Comparison of ENCODE assay signal across 13 cellular contexts in the genomic region with DNA sequence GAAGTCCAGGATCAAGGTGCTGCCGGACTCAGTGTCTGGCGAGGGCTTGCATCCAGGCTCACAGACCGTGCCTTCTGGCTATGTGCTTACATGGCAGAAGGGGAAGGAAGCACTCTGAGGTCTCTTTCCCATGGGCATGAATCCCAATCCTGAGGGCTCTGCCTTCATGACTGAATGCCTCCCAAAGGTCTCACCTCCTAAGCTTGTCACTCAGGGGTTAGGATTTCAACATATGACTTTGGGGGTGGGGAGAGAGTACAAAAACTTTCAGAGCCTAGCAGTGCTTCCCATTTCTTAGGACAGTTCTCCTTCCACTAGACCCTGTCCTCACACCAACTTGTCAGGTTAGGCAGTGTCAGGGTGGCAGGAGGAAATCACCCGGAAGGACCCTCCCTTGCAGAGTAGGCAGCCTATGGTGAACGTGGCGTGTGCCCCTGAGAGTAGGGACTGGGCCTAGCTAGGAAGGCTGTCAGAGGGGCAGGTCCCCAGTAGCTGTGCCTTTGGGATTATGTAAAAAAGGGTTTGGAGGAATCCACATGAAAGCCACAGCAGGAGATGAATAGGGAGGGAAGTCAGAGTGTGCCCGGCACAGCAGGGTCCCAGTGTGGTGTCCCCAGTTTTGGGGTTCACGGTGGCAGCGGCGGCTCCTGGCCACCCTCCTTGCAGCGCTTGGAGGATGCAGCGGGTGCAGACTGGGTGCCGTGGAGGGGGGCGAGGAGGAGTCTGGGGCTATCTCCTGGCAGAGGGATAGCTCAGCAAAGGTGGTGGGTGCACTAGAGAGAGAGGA.
DNase-seq lines count a peak whose midpoint lies in the region; ATAC-seq and TF ChIP-seq lines count a peak whose summit lies in the region.
"Had no signal": no experiment of that assay in that cellular context is flagged by ENCODE, and none has a peak within 500 bp of the region (broad histone marks: within the 10 kb centered on the region; RNA-seq: fewer than 3 reads in every experiment).

No MANE protein-coding gene starts in this region.

- peak; percentile 10 for ATAC-seq in gastroesophageal sphincter
- no peak for ATAC-seq in GM21737 (IDR thresholded peaks at IDR 0.05; ENCODE audit: unreplicated experiment)
- ATAC-seq: left colon; stimulated activated memory B cell treated with anti-CD40 and anti-IgM and Interleukin-4, amounts not matched to agents 10 μg/mL and 1 μg/mL and 100 μg/mL, for 72 hours had no signal

- H3K27me3 ChIP-seq in gastroesophageal sphincter (no peaks in the 10 kb centered on the region), sigmoid colon (no peaks in the 10 kb centered on the region)

- DNase-seq in SIG-M5 (lab: John Stamatoyannopoulos, UW) (peak; percentile 4), sigmoid colon (peak; percentile 58), hepatic stellate cell (ENCODE audit: low spot score) (no peak), dedifferentiated amniotic fluid mesenchymal stem cell (ENCODE audit: extremely low spot score) (no peak), HT-29 (ENCODE audit: low spot score) (no peak)
- DNase-seq: activated B cell treated with CpG ODN at 0.5 μM for 24 hours, left colon, nucleus accumbens, SHP77 treated with DMSO at 0.1 percent for 48 hours had no signal

- intact Hi-C loops in sigmoid colon (cut with DNase I): loop anchor here (5.0 kb wide), 1 partner anchor 85 kb away; no protein-coding TSS in a partner anchor

- CTCF ChIA-PET in HEK293 (lab: Yijun Ruan, JAX): no interaction called here

- peaks cover 18% of the 10 kb centered on the region for H3K4me1 ChIP-seq in HEK293 (ENCODE audit: control insufficient read depth, insufficient read depth, low read length)
- H3K4me1 ChIP-seq in gastroesophageal sphincter: peaks cover 0 to 53% (median 14%) of the 10 kb centered on the region in 3 donors
- H3K4me1 ChIP-seq in sigmoid colon: peaks cover 0 to 57% (median 29%) of the 10 kb centered on the region in 4 donors

- H3K4me3 ChIP-seq in HEK293 (ENCODE audit: low read depth, low read length) (no peak overlapping the region), gastroesophageal sphincter (no peak overlapping the region), sigmoid colon (no peak overlapping the region)

- H3K27ac ChIP-seq in HEK293 (ENCODE audit: extremely low read depth, low read depth, low read length) (no peak overlapping the region), gastroesophageal sphincter (no peak overlapping the region), sigmoid colon (peak overlapping the region in 2 of 4 donors; percentile 31 to 69)

- TF ChIP-seq POLR2A in gastroesophageal sphincter (IDR thresholded peaks at IDR 0.05) (no peak), sigmoid colon (IDR thresholded peaks at IDR 0.05) (no peak)

- no peak for TF ChIP-seq CTCF in HEK293 (tag by site-specific recombination; IDR thresholded peaks at IDR 0.05)
- no peak for TF ChIP-seq CTCF in gastroesophageal sphincter (IDR thresholded peaks at IDR 0.05)
- no peak for TF ChIP-seq CTCF in sigmoid colon (IDR thresholded peaks at IDR 0.05)

- H3K36me3 ChIP-seq in HEK293 (ENCODE audit: control insufficient read depth in 2 of 2, insufficient read depth in 1 of 2, low read length in 2 of 2) (no peaks in the 10 kb centered on the region), gastroesophageal sphincter (no peaks in the 10 kb centered on the region), sigmoid colon (no peaks in the 10 kb centered on the region)

- 61 to 72% methylated on average over 4 of the region's 14 CpGs for WGBS in gastroesophageal sphincter (ENCODE audit: low coverage in 1 of 2), 2 donors
- WGBS in sigmoid colon, 2 donors: 87 to 93% methylated on average over 14 of the region's 14 CpGs

- H3K9me3 ChIP-seq in HEK293 (ENCODE audit: control insufficient read depth, insufficient read depth, low read depth, low read length) (no peaks in the 10 kb centered on the region), gastroesophageal sphincter (no peaks in the 10 kb centered on the region), sigmoid colon (no peaks in the 10 kb centered on the region)

- POLR2A ChIA-PET in HEK293 (lab: Yijun Ruan, JAX): interaction anchor here (0.5 to 0.6 kb wide), 3 partner anchors 23 to 461 kb away, joined by 3 to 4 read pairs (median 3); no protein-coding TSS in a partner anchor

- TF ChIP-seq EP300 in gastroesophageal sphincter (IDR thresholded peaks at IDR 0.05) (no peak), sigmoid colon (IDR thresholded peaks at IDR 0.05) (no peak)

TF ChIP-seq in HEK293, 187 proteins besides CTCF, POLR2A, EP300 and RAD21:
- TF ChIP-seq GLIS1 (tag by site-specific recombination; IDR thresholded peaks at IDR 0.05) (no peak), ZIC2 (tag by site-specific recombination; IDR thresholded peaks at IDR 0.05) (peak; percentile 53), ZBTB44 (tag by site-specific recombination; IDR thresholded peaks at IDR 0.05) (no peak)

Comparison
In these comparisons a context has a peak if more than half of its experiments do, and no peak if none do; other contexts are left out.
1. DNase-seq: peak in SIG-M5 (single experiment) and sigmoid colon (single experiment); none in hepatic stellate cell (single experiment), dedifferentiated amniotic fluid mesenchymal stem cell (single experiment) and HT-29 (single experiment).